Comparison of ENCODE assay signal across 24 cellular contexts in the genomic region with DNA sequence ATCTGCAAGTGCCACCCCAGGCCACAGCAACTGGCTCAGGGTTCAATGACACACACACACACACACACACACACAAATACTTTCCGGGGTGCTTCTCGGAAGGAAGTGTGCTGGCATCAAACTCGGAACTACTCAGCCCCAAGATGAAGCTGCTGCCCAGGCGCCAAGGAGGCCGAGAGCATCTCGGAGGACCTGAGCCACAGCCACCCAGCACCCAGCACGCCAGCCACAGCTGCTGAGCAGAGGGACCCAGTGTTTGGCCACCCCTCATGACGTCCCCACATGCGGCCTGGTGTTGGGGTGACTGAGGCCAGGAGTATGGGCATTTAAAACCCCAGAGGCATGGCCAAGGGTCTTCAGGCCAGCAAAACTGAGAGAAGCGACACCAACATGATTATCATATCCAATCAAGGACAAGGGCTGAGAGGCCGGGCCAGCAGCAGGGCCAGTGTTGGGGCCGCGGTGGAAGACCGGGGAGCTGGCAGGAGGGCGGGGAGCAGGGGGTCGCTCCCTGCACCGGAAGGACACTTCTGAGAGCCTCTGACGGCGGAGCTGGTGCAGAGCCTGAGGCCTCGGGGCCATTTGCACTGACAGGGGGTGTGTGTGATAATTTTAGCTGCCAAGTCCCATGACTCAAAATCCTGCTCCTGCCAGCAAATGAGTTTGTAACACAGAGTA.
DNase-seq lines count a peak whose midpoint lies in the region; ATAC-seq and TF ChIP-seq lines count a peak whose summit lies in the region.
"Had no signal": no experiment of that assay in that cellular context is flagged by ENCODE, and none has a peak within 500 bp of the region (broad histone marks: within the 10 kb centered on the region; RNA-seq: fewer than 3 reads in every experiment).

No MANE protein-coding gene starts in this region.

- in situ Hi-C loops in HAP-1 (cut with MboI; ENCODE audit: low sequenced_read_pairs), result no loop called here

- no peak for TF ChIP-seq POLR2A in vagina (IDR thresholded peaks at IDR 0.05)

- H3K27me3 ChIP-seq in vagina (no peaks in the 10 kb centered on the region), HAP-1 (ENCODE audit: low read depth) (no peaks in the 10 kb centered on the region)
- H3K27me3 ChIP-seq: colonic mucosa, esophagus squamous epithelium, neutrophil had no signal

- H3K4me3 ChIP-seq in coronary artery, result no peak overlapping the region
- H3K4me3 ChIP-seq in vagina, result no peak overlapping the region
- H3K4me3 ChIP-seq in HAP-1, result no peak overlapping the region
- H3K4me3 ChIP-seq: colonic mucosa, esophagus squamous epithelium, tibial artery had no signal

- TF ChIP-seq CTCF in coronary artery (IDR thresholded peaks at IDR 0.05) (no peak), vagina (IDR thresholded peaks at IDR 0.05) (no peak)

- peak; percentile 26 for DNase-seq in left ventricle myocardium superior
- no peak for DNase-seq in Right ventricle myocardium superior
- peak; percentile 49 for DNase-seq in coronary artery (ENCODE audit: low spot score)
- DNase-seq in myocyte (ENCODE audit: low read depth), result peak; percentile 44
- peak in 1 of 2 donors; percentile 83 for DNase-seq in vagina (ENCODE audit: extremely low spot score in 2 of 2)
- no peak for DNase-seq in HAP-1 (ENCODE audit: low spot score in 2 of 2)
- no peak for DNase-seq in NCI-H1048 (lab: John Stamatoyannopoulos, UW)
- DNase-seq: ACHN; activated CD4-positive, alpha-beta T cell treated with anti-CD3 and anti-CD28 coated beads, Interleukin-2, amount 50 U/mL, for 48 hours; activated T-cell treated with anti-CD3 and anti-CD28 coated beads, Interleukin-2, amount 50 U/mL, for 4 hours; C1 segment of cervical spinal cord; Calu3; esophagus squamous epithelium; NCI-H2029 treated with DMSO at 0.1 percent for 48 hours; NCI-H2227 treated with DMSO at 0.1 percent for 48 hours; stimulated activated naive CD8-positive, alpha-beta T cell treated with anti-CD3 and anti-CD28 coated beads, Interleukin-15, Interleukin-2, amounts not matched to agents 100 U/mL and 50 U/mL, for 24 hours; SW 1271 had no signal

- ATAC-seq in left ventricle myocardium superior (no peak), Right ventricle myocardium superior (ENCODE audit: poor library complexity) (no peak), HG03097 (IDR thresholded peaks at IDR 0.05; ENCODE audit: low FRiP score, unreplicated experiment) (no peak)
- ATAC-seq: activated T-cell treated with anti-CD3 and anti-CD28 coated beads, Interleukin-2, amount 50 U/mL, for 4 hours; HepG2; Right ventricle myocardium inferior; stimulated activated naive CD8-positive, alpha-beta T cell treated with anti-CD3 and anti-CD28 coated beads, Interleukin-15, Interleukin-2, amounts not matched to agents 100 U/mL and 50 U/mL, for 24 hours; WTC11 had no signal

- H3K36me3 ChIP-seq in vagina (no peaks in the 10 kb centered on the region), HAP-1 (replicated peaks) (no peaks in the 10 kb centered on the region)
- H3K36me3 ChIP-seq: colonic mucosa, neutrophil had no signal

- intact Hi-C loops in left ventricle myocardium superior (cut with micrococcal nuclease), result no loop called here
- intact Hi-C loops in Right ventricle myocardium superior (cut with DNase I), result no loop called here
- intact Hi-C loops in vagina (cut with DNase I), result no loop called here

- H3K4me1 ChIP-seq in vagina (peaks cover 24% of the 10 kb centered on the region), HAP-1 (no peaks in the 10 kb centered on the region)
- H3K4me1 ChIP-seq: colonic mucosa had no signal

- H3K27ac ChIP-seq in coronary artery (no peak overlapping the region), vagina (peak overlapping the region; percentile 27)
- H3K27ac ChIP-seq: colonic mucosa, esophagus squamous epithelium, neutrophil, tibial artery had no signal

- no peaks in the 10 kb centered on the region for H3K9me3 ChIP-seq in vagina
- H3K9me3 ChIP-seq in HAP-1, result no peaks in the 10 kb centered on the region
- H3K9me3 ChIP-seq: colonic mucosa, esophagus squamous epithelium, neutrophil, tibial artery had no signal

Comparison
In these comparisons a context has a peak if more than half of its experiments do, and no peak if none do; other contexts are left out.
1. DNase-seq: peak in left ventricle myocardium superior (single experiment), coronary artery (single experiment) and myocyte (single experiment); none in Right ventricle myocardium superior (single experiment), HAP-1 (0 of 2) and NCI-H1048 (single experiment).